11 cellular contexts compared by ENCODE assay signal in the genomic region with DNA sequence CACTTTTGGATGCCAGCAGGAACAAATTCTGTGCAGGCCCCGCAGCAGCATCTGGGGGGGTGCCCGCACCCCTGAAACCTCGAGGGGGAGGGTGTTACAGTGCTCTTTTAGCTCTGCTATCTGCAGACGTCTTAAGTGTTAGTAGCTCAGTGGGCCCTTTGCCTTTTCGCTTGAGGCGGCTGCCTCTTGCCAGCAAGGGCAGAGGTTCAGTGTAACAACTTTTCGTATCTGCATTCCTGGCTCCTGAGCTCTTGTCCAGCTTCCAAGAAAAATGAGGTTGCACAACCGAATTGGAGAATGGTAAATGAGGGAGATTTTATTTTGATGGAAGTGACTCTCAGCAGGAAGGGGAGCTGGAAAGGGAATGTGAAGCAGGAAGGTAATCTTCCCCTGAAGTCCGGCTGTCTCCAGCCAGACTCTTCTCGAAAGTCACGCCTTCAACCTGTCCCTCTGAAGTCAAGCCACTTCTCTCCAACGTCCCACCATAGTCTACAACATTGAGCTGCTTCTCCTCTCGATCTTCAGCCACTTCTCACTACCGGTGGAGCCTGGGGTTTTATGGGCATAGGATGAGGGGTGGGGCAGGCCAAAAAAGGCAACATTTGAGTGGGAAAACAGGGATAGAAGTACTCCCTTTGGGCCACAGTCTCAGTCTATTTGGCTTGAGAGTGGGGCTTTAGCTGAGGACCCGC. TPM values are rescaled to one million over a fixed set of nuclear protein-coding genes. Genes with fewer than 3 reads are reported as not detected.
DNase-seq lines count a peak whose midpoint lies in the region; ATAC-seq and TF ChIP-seq lines count a peak whose summit lies in the region.
"Had no signal": no experiment of that assay in that cellular context is flagged by ENCODE, and none has a peak within 500 bp of the region (broad histone marks: within the 10 kb centered on the region; RNA-seq: fewer than 3 reads in every experiment).

No MANE protein-coding gene starts in this region.

- H3K79me2 ChIP-seq in osteoblast (ENCODE audit: insufficient read depth, low read length) (no peaks in the 10 kb centered on the region), neural progenitor cell (ENCODE audit: low read depth) (no peaks in the 10 kb centered on the region)

- no peak for TF ChIP-seq CTCF in AG04450 (IDR thresholded peaks at IDR 0.05; ENCODE audit: low read depth, low read length)
- TF ChIP-seq CTCF in Panc1 (IDR thresholded peaks at IDR 0.05) = no peak
- TF ChIP-seq CTCF in fibroblast of mammary gland (conservative IDR thresholded peaks at IDR 0.05; ENCODE audit: control insufficient read depth, insufficient read depth, low read depth, low read length) = no peak
- TF ChIP-seq CTCF in osteoblast (IDR thresholded peaks at IDR 0.05; ENCODE audit: extremely low read depth, low read depth, low read length) = no peak
- TF ChIP-seq CTCF in neural progenitor cell (IDR thresholded peaks at IDR 0.05) = no peak

- H3K27ac ChIP-seq in AG04450 (ENCODE audit: low read depth, low read length) (no peak overlapping the region), Panc1 (ENCODE audit: low read length) (peak overlapping the region; percentile 59), osteoblast (ENCODE audit: low read depth, low read length) (no peak overlapping the region), neural progenitor cell (no peak overlapping the region)
- H3K27ac ChIP-seq: neutrophil had no signal

- H3K9me3 Mint-ChIP-seq in neural progenitor cell = no peaks in the 10 kb centered on the region

- DNase-seq in AG04450 (ENCODE audit: low read depth, low spot score) (peak; percentile 26), Panc1 (ENCODE audit: low read depth, low spot score) (no peak), fibroblast of mammary gland (ENCODE audit: low read depth) (peak; percentile 81), osteoblast (ENCODE audit: insufficient read length, low spot score, missing footprints) (peak; percentile 62), DMS 273 treated with DMSO at 0.1 percent for 48 hours (lab: John Stamatoyannopoulos, UW) (no peak), neural progenitor cell (ENCODE audit: low spot score) (no peak)
- no peak for DNase-seq in activated CD8-positive, alpha-beta memory T cell treated with anti-CD3 and anti-CD28 coated beads, Interleukin-2, amount 50 U/mL, for 48 hours
- DNase-seq: activated CD4-positive, alpha-beta T cell treated with anti-CD3 and anti-CD28 coated beads for 1 hour; NCI-H526 had no signal

- no TSS peak for BruUV-seq in Panc1 (replicated peaks; lab: Mats Ljungman, UMichigan)

- H3K27me3 ChIP-seq in AG04450 (ENCODE audit: control insufficient read depth, insufficient read depth, low read length) (no peaks in the 10 kb centered on the region), Panc1 (ENCODE audit: control insufficient read depth, insufficient read depth, low read length) (no peaks in the 10 kb centered on the region), osteoblast (ENCODE audit: insufficient read depth, low read length) (no peaks in the 10 kb centered on the region), neural progenitor cell (no peaks in the 10 kb centered on the region)
- H3K27me3 ChIP-seq: neutrophil had no signal

- no peak overlapping the region for H3K4me3 Mint-ChIP-seq in neural progenitor cell

- peak; percentile 88 for ATAC-seq in Panc1
- ATAC-seq in HG02763 (IDR thresholded peaks at IDR 0.05; ENCODE audit: unreplicated experiment) = no peak

- no peaks in the 10 kb centered on the region for H3K27me3 Mint-ChIP-seq in neural progenitor cell (ENCODE audit: insufficient read depth, low read depth)

- H3K4me2 ChIP-seq in osteoblast (ENCODE audit: insufficient read depth, low read length) (no peak overlapping the region), neural progenitor cell (no peak overlapping the region)

- H3K36me3 ChIP-seq in Panc1 (ENCODE audit: control insufficient read depth, insufficient read depth, low read length) = no peaks in the 10 kb centered on the region
- H3K36me3 ChIP-seq in osteoblast (ENCODE audit: insufficient read depth, low read length) = no peaks in the 10 kb centered on the region
- H3K36me3 ChIP-seq in neural progenitor cell = peaks cover 1% of the 10 kb centered on the region
- H3K36me3 ChIP-seq: neutrophil had no signal

- H3K4me3 ChIP-seq in AG04450 (ENCODE audit: low read depth, low read length) (no peak overlapping the region), Panc1 (ENCODE audit: low read depth in 2 of 2, low read length in 2 of 2) (no peak overlapping the region), fibroblast of mammary gland (ENCODE audit: control insufficient read depth, low read depth, low read length) (no peak overlapping the region), osteoblast (ENCODE audit: insufficient read depth, low read length) (no peak overlapping the region), neural progenitor cell (no peak overlapping the region)

- H2AFZ ChIP-seq in osteoblast (ENCODE audit: low read length) = no peak overlapping the region
- no peak overlapping the region for H2AFZ ChIP-seq in neural progenitor cell (replicated peaks)

- no peak overlapping the region for H3K9ac ChIP-seq in neural progenitor cell

- intact Hi-C loops in Panc1 (cut with micrococcal nuclease; ENCODE audit: unreplicated experiment) = no loop called here

- no peaks in the 10 kb centered on the region for H4K20me1 ChIP-seq in osteoblast (ENCODE audit: insufficient read depth, low read length)
- H4K20me1 ChIP-seq in neural progenitor cell (ENCODE audit: low read depth) = no peaks in the 10 kb centered on the region

- CTCF ChIA-PET in AG04450 (lab: Charles Lee) = interaction anchor here (0.8 kb wide), 2 partner anchors 11 to 231 kb away, joined by 3 read pairs; no protein-coding TSS in a partner anchor
- CTCF ChIA-PET in Panc1 (lab: Charles Lee) = no interaction called here

- peaks cover 15% of the 10 kb centered on the region; the same call in 1 of the 2 replicates for H3K4me1 ChIP-seq in Panc1 (ENCODE audit: control insufficient read depth, insufficient read depth, low read length)
- peaks cover 2% of the 10 kb centered on the region for H3K4me1 ChIP-seq in osteoblast (ENCODE audit: insufficient read depth, low read length)
- H3K4me1 ChIP-seq in neural progenitor cell = no peaks in the 10 kb centered on the region

- POLR2A ChIA-PET in AG04450 (lab: Yijun Ruan, JAX) (no interaction called here), Panc1 (lab: Charles Lee) (no interaction called here)

- in situ Hi-C loops in Panc1 (cut with HindIII; ENCODE audit: low pct_unique_long_range_greater_than_20kb, low sequenced_read_pairs) = no loop called here

- no peaks in the 10 kb centered on the region for H3K4me1 Mint-ChIP-seq in neural progenitor cell

- H3K36me3 Mint-ChIP-seq in neural progenitor cell = peaks cover 8% of the 10 kb centered on the region

- H3F3A ChIP-seq in neural progenitor cell (ENCODE audit: low read depth) = no peaks in the 10 kb centered on the region

- H3K9me3 ChIP-seq in AG04450 (ENCODE audit: control insufficient read depth, insufficient read depth, low read length) (no peaks in the 10 kb centered on the region), Panc1 (ENCODE audit: control insufficient read depth, insufficient read depth, low read depth, low read length) (no peaks in the 10 kb centered on the region), osteoblast (ENCODE audit: low read depth, low read length) (no peaks in the 10 kb centered on the region), neural progenitor cell (ENCODE audit: low read depth) (no peaks in the 10 kb centered on the region)
- H3K9me3 ChIP-seq: neutrophil had no signal

- no peak overlapping the region for H3K27ac Mint-ChIP-seq in neural progenitor cell

RNA-seq across cellular contexts. Expression of a gene that starts 17.8 kb away (rescaled TPM):
- 0.21 and 0.24 TPM in 2 replicates for polyA plus RNA-seq in AG04450 (2011; rRNA removed)
- polyA minus RNA-seq in AG04450 (2011; rRNA and poly(A)+ RNA removed) = 3.7 and 6.7 TPM in 2 replicates
- total RNA-seq in Panc1 (2021; ENCODE audit: unreplicated experiment) (0.18 TPM), osteoblast (4.4 and 6.2 TPM in 2 replicates), neural progenitor cell (ENCODE audit: low replicate concordance) (2.4 and 12.1 TPM in 2 replicates)
- polyA plus RNA-seq in Panc1 (2012; ENCODE audit: insufficient read length) = not detected

RNA-seq across cellular contexts. Expression of a gene that starts 29.2 kb away (rescaled TPM):
- polyA plus RNA-seq in AG04450 (2011; rRNA removed) = 0.62 and 0.67 TPM in 2 replicates
- polyA minus RNA-seq in AG04450 (2011; rRNA and poly(A)+ RNA removed) = 2.9 and 5.8 TPM in 2 replicates
- 0.95 TPM for total RNA-seq in Panc1 (2021; ENCODE audit: unreplicated experiment)
- not detected for polyA plus RNA-seq in Panc1 (2012; ENCODE audit: insufficient read length)
- 5.3 and 5.4 TPM in 2 replicates for total RNA-seq in osteoblast
- 6.4 and 7.4 TPM in 2 replicates for total RNA-seq in neural progenitor cell (ENCODE audit: low replicate concordance)

RNA-seq across cellular contexts. Expression of a gene that starts 29.8 kb away (rescaled TPM):
- 2.1 and 3.2 TPM in 2 replicates for polyA plus RNA-seq in AG04450 (2011; rRNA removed)
- polyA minus RNA-seq in AG04450 (2011; rRNA and poly(A)+ RNA removed) = 2.9 and 6.9 TPM in 2 replicates
- total RNA-seq in Panc1 (2021; ENCODE audit: unreplicated experiment) (1.4 TPM), osteoblast (5.9 and 7.2 TPM in 2 replicates), neural progenitor cell (ENCODE audit: low replicate concordance) (4.1 and 7.0 TPM in 2 replicates)
- 0.55 TPM for polyA plus RNA-seq in Panc1 (2012; ENCODE audit: insufficient read length)

RNA-seq across cellular contexts. Expression of a gene that starts 39.9 kb away (rescaled TPM):
- 0.16 TPM in 1 of 2 replicates, not detected in the other for polyA plus RNA-seq in AG04450 (2011; rRNA removed)
- 1.4 and 2.9 TPM in 2 replicates for polyA minus RNA-seq in AG04450 (2011; rRNA and poly(A)+ RNA removed)
- not detected for total RNA-seq in Panc1 (2021; ENCODE audit: unreplicated experiment)
- not detected for polyA plus RNA-seq in Panc1 (2012; ENCODE audit: insufficient read length)
- 0.36 TPM in 1 of 2 replicates, not detected in the other for total RNA-seq in osteoblast
- not detected in 2 replicates for total RNA-seq in neural progenitor cell (ENCODE audit: low replicate concordance)

RNA-seq across cellular contexts. Expression of a gene that starts 53.5 kb away (rescaled TPM):
- 0.46 and 0.48 TPM in 2 replicates for polyA plus RNA-seq in AG04450 (2011; rRNA removed)
- polyA minus RNA-seq in AG04450 (2011; rRNA and poly(A)+ RNA removed) = 11.9 and 22.3 TPM in 2 replicates
- 1.1 TPM for total RNA-seq in Panc1 (2021; ENCODE audit: unreplicated experiment)
- polyA plus RNA-seq in Panc1 (2012; ENCODE audit: insufficient read length) = not detected
- total RNA-seq in osteoblast = 5.0 and 7.6 TPM in 2 replicates
- 7.7 and 9.7 TPM in 2 replicates for total RNA-seq in neural progenitor cell (ENCODE audit: low replicate concordance)

Comparison
In these comparisons a context has a peak if more than half of its experiments do, and no peak if none do; other contexts are left out.
1. DNase-seq: peak in AG04450 (single experiment), fibroblast of mammary gland (single experiment) and osteoblast (single experiment); none in Panc1 (single experiment), DMS 273 treated with DMSO at 0.1 percent for 48 hours (single experiment), neural progenitor cell (single experiment) and activated CD8-positive, alpha-beta memory T cell treated with anti-CD3 and anti-CD28 coated beads, Interleukin-2, amount 50 U/mL, for 48 hours (single experiment).